22 cellular contexts compared by ENCODE assay signal in the genomic region with DNA sequence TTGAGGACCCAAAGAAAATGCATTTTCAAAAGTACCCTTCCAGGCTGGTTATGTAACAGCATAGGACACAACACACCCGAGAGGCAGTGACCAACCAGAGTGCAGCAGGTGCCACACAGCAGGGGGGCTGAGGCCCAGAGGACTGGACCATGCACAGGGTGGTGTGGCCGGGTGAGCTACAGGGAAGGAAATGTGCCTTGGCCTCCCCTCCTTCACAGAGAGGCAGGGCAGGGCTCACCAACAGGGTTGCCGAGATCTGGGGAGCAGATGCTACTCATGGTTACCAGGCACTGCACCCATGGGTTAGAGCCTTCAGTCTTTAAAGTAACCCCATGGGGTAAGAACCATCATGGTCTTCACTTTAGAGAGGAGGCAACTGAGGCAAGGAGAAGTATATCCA. TPM values are rescaled to one million over a fixed set of nuclear protein-coding genes. Genes with fewer than 3 reads are reported as not detected.
DNase-seq lines count a peak whose midpoint lies in the region; ATAC-seq, FAIRE-seq and TF ChIP-seq lines count a peak whose summit lies in the region.
"Had no signal": no experiment of that assay in that cellular context is flagged by ENCODE, and none has a peak within 500 bp of the region (broad histone marks: within the 10 kb centered on the region; RNA-seq: fewer than 3 reads in every experiment).

No MANE protein-coding gene starts in this region.

- H2BK12ac ChIP-seq in trophoblast cell (ENCODE audit: low read length) = no peak overlapping the region

- no peak overlapping the region for H3K23ac ChIP-seq in trophoblast cell (ENCODE audit: low read length)

- no peak overlapping the region for H2BK5ac ChIP-seq in trophoblast cell (ENCODE audit: low read depth, low read length, poor library complexity)

- no peaks in the 10 kb centered on the region for H3K79me1 ChIP-seq in trophoblast cell (ENCODE audit: low read length)

- no peak overlapping the region for H3K4me2 ChIP-seq in trophoblast cell (ENCODE audit: low read length)
- H3K4me2 ChIP-seq: A549 had no signal

- no peak for TF ChIP-seq CTCF in coronary artery (IDR thresholded peaks at IDR 0.05)

- no peaks in the 10 kb centered on the region for H3K27me3 ChIP-seq in trophoblast cell (ENCODE audit: insufficient read depth, low read length)

- no peak overlapping the region for H4K91ac ChIP-seq in trophoblast cell (ENCODE audit: low read depth, low read length)

- no peak overlapping the region for H2AK5ac ChIP-seq in trophoblast cell (ENCODE audit: low read length)

- H2BK120ac ChIP-seq in trophoblast cell (ENCODE audit: insufficient read depth, low read length, poor library complexity) = no peak overlapping the region

- peaks cover 6 to 23% of the 10 kb centered on the region in 2 experiments for H3K4me1 ChIP-seq in trophoblast cell (ENCODE audit: control insufficient read depth in 1 of 2, insufficient read depth in 2 of 2, low read length in 2 of 2)
- H3K4me1 ChIP-seq: A549 had no signal

- peak overlapping the region; percentile 11 for H3K4ac ChIP-seq in trophoblast cell (ENCODE audit: low read depth, low read length)

- H3K14ac ChIP-seq in trophoblast cell (ENCODE audit: low read length) = no peak overlapping the region

- H3K79me2 ChIP-seq in trophoblast cell (ENCODE audit: control insufficient read depth, insufficient read depth, low read length, poor library complexity) = no peaks in the 10 kb centered on the region

- FAIRE-seq in HTR-8/SVneo (lab: Jason Lieb, UNC) = peak; percentile 38
- FAIRE-seq: A549, GM12891, GM18507, H1 had no signal

- DNase-seq in HTR-8/SVneo (ENCODE audit: insufficient read length, low spot score) (no peak), coronary artery (ENCODE audit: low spot score) (peak; percentile 64), trophoblast cell (no peak)
- DNase-seq: 8988T; C1 segment of cervical spinal cord; Calu3; CD4-positive, alpha-beta memory T cell; COR-L47; DMS53; DMS79 treated with DMSO at 0.1 percent for 48 hours; GF-D8; GM23248; H7 had no signal

- ATAC-seq in HG03342 (IDR thresholded peaks at IDR 0.05; ENCODE audit: unreplicated experiment) = no peak
- ATAC-seq in HG02571 (IDR thresholded peaks at IDR 0.05; ENCODE audit: unreplicated experiment) = no peak
- no peak for ATAC-seq in GM19324 (IDR thresholded peaks at IDR 0.05; ENCODE audit: low FRiP score, unreplicated experiment)

- H3K9ac ChIP-seq in trophoblast cell (ENCODE audit: low read length) = no peak overlapping the region
- H3K9ac ChIP-seq: GM23248 had no signal

- H4K8ac ChIP-seq in trophoblast cell (ENCODE audit: low read depth, low read length) = no peak overlapping the region

- peak overlapping the region; percentile 24 for H3K27ac ChIP-seq in angular gyrus (ENCODE audit: low read depth, low read length)
- H3K27ac ChIP-seq in coronary artery = no peak overlapping the region
- no peak overlapping the region for H3K27ac ChIP-seq in trophoblast cell (ENCODE audit: low read depth, low read length)
- H3K27ac ChIP-seq: A549, GM23248 had no signal

- H3K36me3 ChIP-seq in trophoblast cell (ENCODE audit: control insufficient read depth in 1 of 2, insufficient read depth in 2 of 2, low read length in 2 of 2) = peaks cover 0 to 4% of the 10 kb centered on the region in 2 experiments

- H3K18ac ChIP-seq in trophoblast cell (ENCODE audit: low read length) = peak overlapping the region; percentile 24

- no peak overlapping the region for H2AFZ ChIP-seq in trophoblast cell (ENCODE audit: insufficient read depth, low read length, poor library complexity)
- H2AFZ ChIP-seq: GM23248 had no signal

- peaks cover 1% of the 10 kb centered on the region for H3K9me3 ChIP-seq in trophoblast cell (ENCODE audit: insufficient read depth, low read depth, low read length)
- H3K9me3 ChIP-seq: A549 had no signal

- no peak overlapping the region for H4K12ac ChIP-seq in trophoblast cell (ENCODE audit: low read depth, low read length)

- no CpG with 5 or more reads among the region's 3 CpGs for WGBS in trophoblast cell (ENCODE audit: extremely low coverage, insufficient coverage, insufficient read length)

- H3K4me3 ChIP-seq in coronary artery (no peak overlapping the region), trophoblast cell (ENCODE audit: low read depth, low read length) (no peak overlapping the region)
- H3K4me3 ChIP-seq: A549, GM23248 had no signal

RNA-seq across cellular contexts. Expression of gene KCNK12, which starts 9.4 kb away (rescaled TPM):
- polyA plus RNA-seq in trophoblast cell (2013) = 5.4 and 5.9 TPM in 2 replicates
- polyA plus RNA-seq: BJ had no signal
